10 cellular contexts compared by ENCODE assay signal in the genomic region with DNA sequence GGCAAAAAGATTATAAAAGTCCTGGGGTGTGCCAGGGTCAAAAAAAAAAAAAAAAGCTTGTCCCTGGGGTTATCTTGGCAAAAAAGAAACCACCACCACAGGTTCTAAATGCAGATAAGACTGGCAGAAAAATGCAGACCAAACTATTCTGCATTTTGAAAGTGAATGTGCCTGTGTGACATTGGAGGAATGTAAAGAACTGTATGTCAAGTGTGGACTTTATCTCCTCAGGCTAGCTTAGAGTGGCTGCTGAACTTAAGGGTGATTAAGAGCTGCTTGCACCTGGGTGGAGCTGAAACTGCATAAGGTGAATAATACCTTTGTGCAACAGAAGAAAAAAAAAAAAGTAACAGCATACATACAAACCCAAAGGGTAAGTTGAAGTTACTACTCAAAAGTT. TPM values are rescaled to one million over a fixed set of nuclear protein-coding genes. Genes with fewer than 3 reads are reported as not detected.
A peak's percentile ranks its signal among the peaks of the same experiment; 100 is the strongest.
DNase-seq lines count a peak whose midpoint lies in the region; ATAC-seq and TF ChIP-seq lines count a peak whose summit lies in the region.
"Had no signal": no experiment of that assay in that cellular context is flagged by ENCODE, and none has a peak within 500 bp of the region (broad histone marks: within the 10 kb centered on the region; RNA-seq: fewer than 3 reads in every experiment).

No MANE protein-coding gene starts in this region.

- H3K36me3 Mint-ChIP-seq in stimulated activated naive CD8-positive, alpha-beta T cell treated with anti-CD3 and anti-CD28 coated beads, Interleukin-15, Interleukin-2, amounts not matched to agents 100 ng/mL and 50 ng/mL, for 24 hours (ENCODE audit: low read depth), result peaks cover 9% of the 10 kb centered on the region

- H3K36me3 ChIP-seq in upper lobe of right lung (no peaks in the 10 kb centered on the region), body of pancreas (replicated peaks in 1 of 2; ENCODE audit: insufficient read depth in 1 of 2, low read depth in 2 of 2) (no peaks in the 10 kb centered on the region)

- H3K27me3 ChIP-seq in layer of hippocampus (ENCODE audit: control insufficient read depth, insufficient read depth, low read length) (no peaks in the 10 kb centered on the region), upper lobe of right lung (no peaks in the 10 kb centered on the region), body of pancreas (no peaks in the 10 kb centered on the region)

- H3K27ac ChIP-seq in VCaP (peak overlapping the region; percentile 96), layer of hippocampus (ENCODE audit: low read depth, low read length) (peak overlapping the region; percentile 99), upper lobe of right lung (peak overlapping the region; percentile 97), body of pancreas (no peak overlapping the region)

- H3K4me3 Mint-ChIP-seq in stimulated activated naive CD8-positive, alpha-beta T cell treated with anti-CD3 and anti-CD28 coated beads, Interleukin-15, Interleukin-2, amounts not matched to agents 100 ng/mL and 50 ng/mL, for 24 hours, result peak overlapping the region; percentile 97

- intact Hi-C loops in upper lobe of right lung (cut with DNase I), result no loop called here
- intact Hi-C loops in left cardiac atrium (cut with DNase I), result no loop called here
- intact Hi-C loops in body of pancreas (cut with DNase I), result no loop called here

- ATAC-seq in stimulated activated naive CD8-positive, alpha-beta T cell treated with anti-CD3 and anti-CD28 coated beads, Interleukin-15, Interleukin-2, amounts not matched to agents 100 U/mL and 50 U/mL, for 24 hours, result no peak
- ATAC-seq in upper lobe of right lung, result peak; percentile 61
- ATAC-seq in left cardiac atrium, result no peak
- no peak for ATAC-seq in body of pancreas

- DNase-seq in stimulated activated naive CD8-positive, alpha-beta T cell treated with anti-CD3 and anti-CD28 coated beads, Interleukin-15, Interleukin-2, amounts not matched to agents 100 U/mL and 50 U/mL, for 24 hours, result no peak
- DNase-seq in upper lobe of right lung, result no peak
- no peak for DNase-seq in left cardiac atrium
- DNase-seq in body of pancreas, result no peak
- DNase-seq in Kasumi-1 (lab: John Stamatoyannopoulos, UW), result no peak
- DNase-seq: effector CD4-positive, alpha-beta T cell; left ventricle myocardium superior had no signal

- H3K27ac Mint-ChIP-seq in stimulated activated naive CD8-positive, alpha-beta T cell treated with anti-CD3 and anti-CD28 coated beads, Interleukin-15, Interleukin-2, amounts not matched to agents 100 ng/mL and 50 ng/mL, for 24 hours, result peak overlapping the region; percentile 96

- H3K9me3 Mint-ChIP-seq in stimulated activated naive CD8-positive, alpha-beta T cell treated with anti-CD3 and anti-CD28 coated beads, Interleukin-15, Interleukin-2, amounts not matched to agents 100 ng/mL and 50 ng/mL, for 24 hours, result no peaks in the 10 kb centered on the region

- H3K9me3 ChIP-seq in upper lobe of right lung (no peaks in the 10 kb centered on the region), body of pancreas (no peaks in the 10 kb centered on the region)

- H3K4me1 Mint-ChIP-seq in stimulated activated naive CD8-positive, alpha-beta T cell treated with anti-CD3 and anti-CD28 coated beads, Interleukin-15, Interleukin-2, amounts not matched to agents 100 ng/mL and 50 ng/mL, for 24 hours (ENCODE audit: low read depth), result peaks cover 36% of the 10 kb centered on the region

- no peak for TF ChIP-seq CTCF in VCaP (conservative IDR thresholded peaks at IDR 0.05)
- no peak for TF ChIP-seq CTCF in upper lobe of right lung (IDR thresholded peaks at IDR 0.05)
- no peak for TF ChIP-seq CTCF in body of pancreas (IDR thresholded peaks at IDR 0.05)

- H3K4me3 ChIP-seq in upper lobe of right lung, result peak overlapping the region; percentile 77
- H3K4me3 ChIP-seq in body of pancreas, result no peak overlapping the region

- H3K4me1 ChIP-seq in upper lobe of right lung (peaks cover 15% of the 10 kb centered on the region), body of pancreas (peaks cover 11% of the 10 kb centered on the region)

- H3K27me3 Mint-ChIP-seq in stimulated activated naive CD8-positive, alpha-beta T cell treated with anti-CD3 and anti-CD28 coated beads, Interleukin-15, Interleukin-2, amounts not matched to agents 100 ng/mL and 50 ng/mL, for 24 hours, result peaks cover 4% of the 10 kb centered on the region

- TF ChIP-seq POLR2A in body of pancreas (IDR thresholded peaks at IDR 0.05), result no peak

RNA-seq across cellular contexts. Expression of gene NAPEPLD, which starts 1.3 kb away (rescaled TPM):
- 13.3 TPM for total RNA-seq in upper lobe of right lung
- total RNA-seq in left cardiac atrium, result 1 to 10 TPM; 5.3 to 9.7 TPM
- total RNA-seq in body of pancreas, result 10 to 100 TPM; 11.2 to 12.9 TPM

Comparison
In these comparisons a context has a peak if more than half of its experiments do, and no peak if none do; other contexts are left out.
1. H3K27ac ChIP-seq: peak in VCaP (single experiment), layer of hippocampus (single experiment) and upper lobe of right lung (single experiment); none in body of pancreas (0 of 4).